12 cellular contexts compared by ENCODE assay signal in genomic region chr11:94574193-94574961, GRCh38. TPM values are rescaled to one million over a fixed set of nuclear protein-coding genes. Genes with fewer than 3 reads are reported as not detected.
DNase-seq lines count a peak whose midpoint lies in the region; ATAC-seq and TF ChIP-seq lines count a peak whose summit lies in the region.
"Had no signal": no experiment of that assay in that cellular context is flagged by ENCODE, and none has a peak within 500 bp of the region (broad histone marks: within the 10 kb centered on the region; RNA-seq: fewer than 3 reads in every experiment).

No MANE protein-coding gene starts in this region.

- H2AFZ ChIP-seq in hepatocyte = no peak overlapping the region

- H3K79me2 ChIP-seq in hepatocyte = no peaks in the 10 kb centered on the region

- H3K9me2 ChIP-seq in hepatocyte (replicated peaks; ENCODE audit: insufficient read depth) = no peaks in the 10 kb centered on the region

- H3K27ac ChIP-seq in hepatocyte (peak overlapping the region; percentile 38), upper lobe of left lung (peak overlapping the region; percentile 30 to 70 (median 48))

- TF ChIP-seq CTCF in HFF-Myc (IDR thresholded peaks at IDR 0.05; ENCODE audit: low read depth, low read length, missing control alignments) (no peak), hepatocyte (IDR thresholded peaks at IDR 0.05; ENCODE audit: poor library complexity) (no peak), upper lobe of left lung (IDR thresholded peaks at IDR 0.05) (no peak)

- H3K4me1 ChIP-seq in hepatocyte (ENCODE audit: insufficient read depth) (no peaks in the 10 kb centered on the region), upper lobe of left lung (peaks cover 0 to 2% (median 0%) of the 10 kb centered on the region in 4 donors)

- H3K27me3 ChIP-seq in hepatocyte (no peaks in the 10 kb centered on the region), upper lobe of left lung (no peaks in the 10 kb centered on the region)

- ATAC-seq in SK-N-SH treated with all-trans-retinoic acid at 6 μM for 48 hours (peak; percentile 71), upper lobe of left lung (ENCODE audit: low FRiP score in 2 of 2) (peak in 1 of 2 donors; percentile 72), left colon (no peak)
- ATAC-seq: activated CD4-positive, alpha-beta T cell treated with anti-CD3 and anti-CD28 coated beads for 36 hours had no signal

- DNase-seq in HFF-Myc (ENCODE audit: extremely low read depth, low read depth) (peak; percentile 50), hepatocyte (ENCODE audit: low spot score) (peak; percentile 14), upper lobe of left lung (peak in 1 of 2 donors; percentile 28), activated gamma-delta T cell (lab: John Stamatoyannopoulos, UW) (no peak), left colon (no peak)
- no peak for DNase-seq in activated naive CD4-positive, alpha-beta T cell treated with Interleukin-2 at 50 U/mL for 16 hours
- DNase-seq: activated CD4-positive, alpha-beta T cell treated with anti-CD3 and anti-CD28 coated beads for 36 hours; endodermal cell; NCI-H2081 treated with DMSO at 0.1 percent for 48 hours; occipital lobe; SHP77 had no signal

- WGBS in hepatocyte (ENCODE audit: low lambda C conversion rate, missing lambda C conversion rate) = 71% methylated on average over 13 of the region's 13 CpGs
- 56 to 66% methylated on average over 13 of the region's 13 CpGs for WGBS in upper lobe of left lung, 2 donors

- peak overlapping the region; percentile 31 for H3K4me2 ChIP-seq in hepatocyte

- TF ChIP-seq EP300 in upper lobe of left lung (IDR thresholded peaks at IDR 0.05) = no peak

- 0 out of 2 replicates have a peak overlapping the region, but pooled peaks have one; percentile 2 for H3K4me3 ChIP-seq in HFF-Myc (replicated peaks; ENCODE audit: low read depth, low read length)
- no peak overlapping the region for H3K4me3 ChIP-seq in hepatocyte
- peak overlapping the region in 2 of 4 donors; percentile 5 to 18 for H3K4me3 ChIP-seq in upper lobe of left lung

- H4K20me1 ChIP-seq in hepatocyte (ENCODE audit: insufficient read depth, poor library complexity, severe bottlenecking) = no peaks in the 10 kb centered on the region

- H3K36me3 ChIP-seq in hepatocyte (replicated peaks; ENCODE audit: insufficient read depth, low read depth) (no peaks in the 10 kb centered on the region), upper lobe of left lung (no peaks in the 10 kb centered on the region)

- no peak for TF ChIP-seq POLR2A in upper lobe of left lung (IDR thresholded peaks at IDR 0.05)

- H3K9me3 ChIP-seq in hepatocyte (ENCODE audit: low read depth) (no peaks in the 10 kb centered on the region), upper lobe of left lung (no peaks in the 10 kb centered on the region)

- intact Hi-C loops in left colon (cut with DNase I, micrococcal nuclease) = no loop called here

TF ChIP-seq in SK-N-SH treated with all-trans-retinoic acid at 6 μM for 48 hours, 23 proteins besides CTCF, POLR2A, EP300 and RAD21:
- TF ChIP-seq PATZ1 (CRISPR knock-in tag; IDR thresholded peaks at IDR 0.05; ENCODE audit: borderline replicate concordance) (no peak), TOX (CRISPR knock-in tag; IDR thresholded peaks at IDR 0.05; ENCODE audit: borderline replicate concordance) (no peak), ZNF8 (CRISPR knock-in tag; IDR thresholded peaks at IDR 0.05) (no peak), PPARA (CRISPR knock-in tag; IDR thresholded peaks at IDR 0.05; ENCODE audit: borderline replicate concordance) (no peak), CSDC2 (CRISPR knock-in tag; IDR thresholded peaks at IDR 0.05) (no peak), CSRNP3 (CRISPR knock-in tag; IDR thresholded peaks at IDR 0.05) (no peak), OSR1 (CRISPR knock-in tag; IDR thresholded peaks at IDR 0.05) (no peak), ARNTL (CRISPR knock-in tag; IDR thresholded peaks at IDR 0.05; ENCODE audit: borderline replicate concordance, low read depth) (no peak), BACH2 (CRISPR knock-in tag; IDR thresholded peaks at IDR 0.05; ENCODE audit: borderline replicate concordance) (no peak), ZFP3 (CRISPR knock-in tag; IDR thresholded peaks at IDR 0.05) (no peak), SNAI2 (CRISPR knock-in tag; IDR thresholded peaks at IDR 0.05) (no peak)

RNA-seq across cellular contexts. Expression of gene PIWIL4, which starts 7.2 kb away (rescaled TPM):
- total RNA-seq in hepatocyte (2.4 and 3.1 TPM in 2 replicates), upper lobe of left lung (1 to 10 TPM; 1.5 to 9.4 (median 4.8) TPM), left colon (1 to 10 TPM; 5.9 to 7.5 TPM)
- polyA plus RNA-seq in hepatocyte = 2.0 and 2.1 TPM in 2 replicates

RNA-seq across cellular contexts. Expression of gene FUT4, which starts 30.7 kb away (rescaled TPM):
- total RNA-seq in hepatocyte = 12.1 and 13.9 TPM in 2 replicates
- polyA plus RNA-seq in hepatocyte = 5.9 and 6.5 TPM in 2 replicates
- 1 to 10 TPM; 5.0 to 9.4 (median 7.0) TPM for total RNA-seq in upper lobe of left lung
- total RNA-seq in left colon = 10 to 100 TPM; 21.8 to 29.9 TPM

Comparison
In these comparisons a context has a peak if more than half of its experiments do, and no peak if none do; other contexts are left out.
1. DNase-seq: peak in HFF-Myc (single experiment) and hepatocyte (single experiment); none in activated naive CD4-positive, alpha-beta T cell treated with Interleukin-2 at 50 U/mL for 16 hours (single experiment), activated gamma-delta T cell (single experiment) and left colon (0 of 2).